10 cellular contexts compared by ENCODE assay signal in the genomic region with DNA sequence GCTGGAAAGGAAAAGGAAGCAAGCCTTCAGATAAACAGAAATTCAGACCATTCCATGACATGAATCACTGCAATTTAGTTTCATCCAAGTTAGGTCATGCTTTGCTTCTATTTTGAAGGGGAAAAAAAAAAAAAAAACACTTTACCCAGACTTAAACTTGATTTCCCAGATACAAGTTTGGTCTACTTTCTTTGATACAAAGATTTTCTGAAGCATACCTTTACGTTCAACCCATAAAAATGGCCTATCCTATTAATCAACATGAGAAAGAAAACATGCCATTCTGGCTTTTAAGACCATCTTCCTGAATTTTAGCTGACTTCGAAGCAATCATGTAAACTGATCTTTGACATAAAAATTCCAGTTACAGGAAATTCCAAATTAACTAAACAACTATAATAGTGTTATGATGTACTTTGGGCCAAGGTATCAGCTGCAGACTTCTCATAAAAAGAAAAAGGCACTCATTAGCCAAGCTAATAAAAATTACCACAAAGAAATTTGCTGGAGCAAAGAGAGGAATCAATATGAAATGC. TPM values are rescaled to one million over a fixed set of nuclear protein-coding genes. Genes with fewer than 3 reads are reported as not detected.
DNase-seq lines count a peak whose midpoint lies in the region; ATAC-seq and TF ChIP-seq lines count a peak whose summit lies in the region.
"Had no signal": no experiment of that assay in that cellular context is flagged by ENCODE, and none has a peak within 500 bp of the region (broad histone marks: within the 10 kb centered on the region; RNA-seq: fewer than 3 reads in every experiment).

No MANE protein-coding gene starts in this region.

- DNase-seq in HFF-Myc (ENCODE audit: extremely low read depth, low read depth) (peak; percentile 39), astrocyte of the spinal cord (ENCODE audit: low read depth, low spot score) (peak; percentile 79), left lung (no peak), thyroid gland (no peak), SIG-M5 treated with dmso at 0.1 percent for 504 hours (lab: John Stamatoyannopoulos, UW; ENCODE audit: unreplicated experiment) (no peak), UCSD-AML1 (lab: John Stamatoyannopoulos, UW; ENCODE audit: unreplicated experiment) (no peak)
- DNase-seq in activated naive CD4-positive, alpha-beta T cell treated with anti-CD3 and anti-CD28 coated beads, Interleukin-2, amount 50 U/mL, for 16 hours: no peak
- DNase-seq: activated CD8-positive, alpha-beta memory T cell treated with anti-CD3 and anti-CD28 coated beads for 24 hours; stimulated activated CD4-positive, alpha-beta T cell treated with anti-CD3 and anti-CD28 coated beads, Interleukin-2, amount 100 ng/mL, for 24 hours had no signal

- intact Hi-C loops in left lung (cut with DNase I): no loop called here
- intact Hi-C loops in thyroid gland (cut with DNase I): no loop called here

- in situ Hi-C loops in astrocyte of the spinal cord (cut with HindIII; ENCODE audit: low sequenced_read_pairs): no loop called here

- WGBS in thyroid gland, 2 donors: 61 to 75% methylated on average over 2 of the region's 2 CpGs

- H3K36me3 ChIP-seq in left lung (no peaks in the 10 kb centered on the region), thyroid gland (no peaks in the 10 kb centered on the region)

- H3K9me3 ChIP-seq in left lung (no peaks in the 10 kb centered on the region), thyroid gland (no peaks in the 10 kb centered on the region)

- H3K4me3 ChIP-seq in HFF-Myc (replicated peaks; ENCODE audit: low read depth, low read length): no peak overlapping the region
- no peak overlapping the region for H3K4me3 ChIP-seq in astrocyte of the spinal cord (ENCODE audit: low read depth, low read length)
- H3K4me3 ChIP-seq in left lung: no peak overlapping the region
- no peak overlapping the region for H3K4me3 ChIP-seq in thyroid gland (replicated peaks in 1 of 3)

- ATAC-seq in left lung (peak; percentile 49), GM19452 (IDR thresholded peaks at IDR 0.05; ENCODE audit: unreplicated experiment) (no peak)

- no peak for TF ChIP-seq POLR2A in thyroid gland (IDR thresholded peaks at IDR 0.05)

- H3K27ac ChIP-seq in left lung (peak overlapping the region; percentile 15 to 73), thyroid gland (peak overlapping the region; percentile 3 to 62 (median 43))

- H3K27me3 ChIP-seq in left lung: no peaks in the 10 kb centered on the region
- no peaks in the 10 kb centered on the region for H3K27me3 ChIP-seq in thyroid gland

- H3K4me1 ChIP-seq in left lung: peaks cover 5 to 12% of the 10 kb centered on the region in 2 donors
- H3K4me1 ChIP-seq in thyroid gland: peaks cover 0 to 20% of the 10 kb centered on the region in 2 donors

- TF ChIP-seq CTCF in HFF-Myc (IDR thresholded peaks at IDR 0.05; ENCODE audit: low read depth, low read length, missing control alignments) (no peak), astrocyte of the spinal cord (IDR thresholded peaks at IDR 0.05; ENCODE audit: low read depth, low read length) (no peak), left lung (IDR thresholded peaks at IDR 0.05) (no peak), thyroid gland (IDR thresholded peaks at IDR 0.05) (no peak)

RNA-seq across cellular contexts. Expression of gene OSBPL10, which starts 12.6 kb away (rescaled TPM):
- total RNA-seq in left lung (10 to 100 TPM; 26.6 to 27.2 TPM), thyroid gland (10 to 100 TPM; 18.6 to 33.6 (median 28.8) TPM)

RNA-seq across cellular contexts. Expression of gene ZNF860, which starts 13.1 kb away (rescaled TPM):
- total RNA-seq in left lung (1 to 10 TPM; 1.9 to 2.3 TPM), thyroid gland (1 to 10 TPM in 3 of 4 donors, under 1 TPM in 1; 0.67 to 1.6 (median 1.4) TPM)

Comparison
In these comparisons a context has a peak if more than half of its experiments do, and no peak if none do; other contexts are left out.
1. DNase-seq: peak in HFF-Myc (single experiment) and astrocyte of the spinal cord (single experiment); none in left lung (0 of 2), thyroid gland (0 of 2), SIG-M5 treated with dmso at 0.1 percent for 504 hours (single experiment), UCSD-AML1 (single experiment) and activated naive CD4-positive, alpha-beta T cell treated with anti-CD3 and anti-CD28 coated beads, Interleukin-2, amount 50 U/mL, for 16 hours (single experiment).